In the genomic region with DNA sequence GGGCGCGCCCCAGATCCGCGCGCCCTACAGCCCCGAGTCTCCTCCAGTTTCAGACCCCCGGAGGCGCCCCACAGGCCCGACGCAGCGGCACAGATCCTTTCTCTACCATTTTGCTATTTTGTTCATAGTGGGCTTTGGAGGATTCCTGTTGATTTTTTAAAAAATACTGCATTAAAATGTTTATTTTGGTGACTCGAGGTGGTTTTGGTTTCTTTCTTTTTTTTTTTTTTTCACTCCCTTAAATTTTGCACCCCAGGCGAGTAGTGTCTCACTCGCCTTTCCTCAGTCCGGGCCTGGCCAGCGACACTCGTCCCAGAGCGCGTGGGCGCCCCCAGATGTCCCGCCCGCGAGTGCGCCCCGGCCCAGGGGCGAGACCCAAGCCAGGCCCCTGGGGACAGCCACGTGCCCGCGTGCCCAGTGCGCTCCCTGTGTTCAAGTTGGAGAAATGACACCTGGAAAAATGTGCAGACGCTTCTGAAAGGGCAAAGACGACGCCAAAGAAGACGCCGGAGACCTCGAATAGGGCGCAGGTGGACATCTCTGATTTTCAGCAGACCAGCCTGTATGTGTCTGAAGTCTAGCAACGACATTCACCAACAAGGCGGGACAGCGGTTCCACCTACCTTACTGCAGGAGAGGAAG, we compare ENCODE assay signal across 1 cellular context.
TF ChIP-seq lines count a peak whose summit lies in the region.

No MANE protein-coding gene starts in this region.

TF ChIP-seq in K562, 482 proteins besides CTCF, POLR2A, EP300 and RAD21:
- TF ChIP-seq ZNF778 (CRISPR knock-in tag; IDR thresholded peaks at IDR 0.05): no peak
- TF ChIP-seq L3MBTL2 (IDR thresholded peaks at IDR 0.05): peak; percentile 50; the same call in 1 of the 2 replicates
- TF ChIP-seq, protein P1, sequence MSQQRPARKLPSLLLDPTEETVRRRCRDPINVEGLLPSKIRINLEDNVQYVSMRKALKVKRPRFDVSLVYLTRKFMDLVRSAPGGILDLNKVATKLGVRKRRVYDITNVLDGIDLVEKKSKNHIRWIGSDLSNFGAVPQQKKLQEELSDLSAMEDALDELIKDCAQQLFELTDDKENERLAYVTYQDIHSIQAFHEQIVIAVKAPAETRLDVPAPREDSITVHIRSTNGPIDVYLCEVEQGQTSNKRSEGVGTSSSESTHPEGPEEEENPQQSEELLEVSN (IDR thresholded peaks at IDR 0.05; ENCODE audit: borderline replicate concordance in 1 of 2, extremely low read depth in 1 of 2, insufficient read depth in 1 of 2, insufficient read length in 1 of 2, low read depth in 1 of 2, low read length in 1 of 2, poor library complexity in 1 of 2, severe bottlenecking in 1 of 2): peak in 1 of 2 experiments; percentile 47
- TF ChIP-seq EGR1 (conservative IDR thresholded peaks at IDR 0.05): peak; percentile 41
- TF ChIP-seq, protein P2, sequence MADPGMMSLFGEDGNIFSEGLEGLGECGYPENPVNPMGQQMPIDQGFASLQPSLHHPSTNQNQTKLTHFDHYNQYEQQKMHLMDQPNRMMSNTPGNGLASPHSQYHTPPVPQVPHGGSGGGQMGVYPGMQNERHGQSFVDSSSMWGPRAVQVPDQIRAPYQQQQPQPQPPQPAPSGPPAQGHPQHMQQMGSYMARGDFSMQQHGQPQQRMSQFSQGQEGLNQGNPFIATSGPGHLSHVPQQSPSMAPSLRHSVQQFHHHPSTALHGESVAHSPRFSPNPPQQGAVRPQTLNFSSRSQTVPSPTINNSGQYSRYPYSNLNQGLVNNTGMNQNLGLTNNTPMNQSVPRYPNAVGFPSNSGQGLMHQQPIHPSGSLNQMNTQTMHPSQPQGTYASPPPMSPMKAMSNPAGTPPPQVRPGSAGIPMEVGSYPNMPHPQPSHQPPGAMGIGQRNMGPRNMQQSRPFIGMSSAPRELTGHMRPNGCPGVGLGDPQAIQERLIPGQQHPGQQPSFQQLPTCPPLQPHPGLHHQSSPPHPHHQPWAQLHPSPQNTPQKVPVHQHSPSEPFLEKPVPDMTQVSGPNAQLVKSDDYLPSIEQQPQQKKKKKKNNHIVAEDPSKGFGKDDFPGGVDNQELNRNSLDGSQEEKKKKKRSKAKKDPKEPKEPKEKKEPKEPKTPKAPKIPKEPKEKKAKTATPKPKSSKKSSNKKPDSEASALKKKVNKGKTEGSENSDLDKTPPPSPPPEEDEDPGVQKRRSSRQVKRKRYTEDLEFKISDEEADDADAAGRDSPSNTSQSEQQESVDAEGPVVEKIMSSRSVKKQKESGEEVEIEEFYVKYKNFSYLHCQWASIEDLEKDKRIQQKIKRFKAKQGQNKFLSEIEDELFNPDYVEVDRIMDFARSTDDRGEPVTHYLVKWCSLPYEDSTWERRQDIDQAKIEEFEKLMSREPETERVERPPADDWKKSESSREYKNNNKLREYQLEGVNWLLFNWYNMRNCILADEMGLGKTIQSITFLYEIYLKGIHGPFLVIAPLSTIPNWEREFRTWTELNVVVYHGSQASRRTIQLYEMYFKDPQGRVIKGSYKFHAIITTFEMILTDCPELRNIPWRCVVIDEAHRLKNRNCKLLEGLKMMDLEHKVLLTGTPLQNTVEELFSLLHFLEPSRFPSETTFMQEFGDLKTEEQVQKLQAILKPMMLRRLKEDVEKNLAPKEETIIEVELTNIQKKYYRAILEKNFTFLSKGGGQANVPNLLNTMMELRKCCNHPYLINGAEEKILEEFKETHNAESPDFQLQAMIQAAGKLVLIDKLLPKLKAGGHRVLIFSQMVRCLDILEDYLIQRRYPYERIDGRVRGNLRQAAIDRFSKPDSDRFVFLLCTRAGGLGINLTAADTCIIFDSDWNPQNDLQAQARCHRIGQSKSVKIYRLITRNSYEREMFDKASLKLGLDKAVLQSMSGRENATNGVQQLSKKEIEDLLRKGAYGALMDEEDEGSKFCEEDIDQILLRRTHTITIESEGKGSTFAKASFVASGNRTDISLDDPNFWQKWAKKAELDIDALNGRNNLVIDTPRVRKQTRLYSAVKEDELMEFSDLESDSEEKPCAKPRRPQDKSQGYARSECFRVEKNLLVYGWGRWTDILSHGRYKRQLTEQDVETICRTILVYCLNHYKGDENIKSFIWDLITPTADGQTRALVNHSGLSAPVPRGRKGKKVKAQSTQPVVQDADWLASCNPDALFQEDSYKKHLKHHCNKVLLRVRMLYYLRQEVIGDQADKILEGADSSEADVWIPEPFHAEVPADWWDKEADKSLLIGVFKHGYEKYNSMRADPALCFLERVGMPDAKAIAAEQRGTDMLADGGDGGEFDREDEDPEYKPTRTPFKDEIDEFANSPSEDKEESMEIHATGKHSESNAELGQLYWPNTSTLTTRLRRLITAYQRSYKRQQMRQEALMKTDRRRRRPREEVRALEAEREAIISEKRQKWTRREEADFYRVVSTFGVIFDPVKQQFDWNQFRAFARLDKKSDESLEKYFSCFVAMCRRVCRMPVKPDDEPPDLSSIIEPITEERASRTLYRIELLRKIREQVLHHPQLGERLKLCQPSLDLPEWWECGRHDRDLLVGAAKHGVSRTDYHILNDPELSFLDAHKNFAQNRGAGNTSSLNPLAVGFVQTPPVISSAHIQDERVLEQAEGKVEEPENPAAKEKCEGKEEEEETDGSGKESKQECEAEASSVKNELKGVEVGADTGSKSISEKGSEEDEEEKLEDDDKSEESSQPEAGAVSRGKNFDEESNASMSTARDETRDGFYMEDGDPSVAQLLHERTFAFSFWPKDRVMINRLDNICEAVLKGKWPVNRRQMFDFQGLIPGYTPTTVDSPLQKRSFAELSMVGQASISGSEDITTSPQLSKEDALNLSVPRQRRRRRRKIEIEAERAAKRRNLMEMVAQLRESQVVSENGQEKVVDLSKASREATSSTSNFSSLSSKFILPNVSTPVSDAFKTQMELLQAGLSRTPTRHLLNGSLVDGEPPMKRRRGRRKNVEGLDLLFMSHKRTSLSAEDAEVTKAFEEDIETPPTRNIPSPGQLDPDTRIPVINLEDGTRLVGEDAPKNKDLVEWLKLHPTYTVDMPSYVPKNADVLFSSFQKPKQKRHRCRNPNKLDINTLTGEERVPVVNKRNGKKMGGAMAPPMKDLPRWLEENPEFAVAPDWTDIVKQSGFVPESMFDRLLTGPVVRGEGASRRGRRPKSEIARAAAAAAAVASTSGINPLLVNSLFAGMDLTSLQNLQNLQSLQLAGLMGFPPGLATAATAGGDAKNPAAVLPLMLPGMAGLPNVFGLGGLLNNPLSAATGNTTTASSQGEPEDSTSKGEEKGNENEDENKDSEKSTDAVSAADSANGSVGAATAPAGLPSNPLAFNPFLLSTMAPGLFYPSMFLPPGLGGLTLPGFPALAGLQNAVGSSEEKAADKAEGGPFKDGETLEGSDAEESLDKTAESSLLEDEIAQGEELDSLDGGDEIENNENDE (IDR thresholded peaks at IDR 0.05; ENCODE audit: low read depth, low read length): no peak
- TF ChIP-seq MAZ (CRISPR knock-in tag; conservative IDR thresholded peaks at IDR 0.05 in 1 of 2, IDR thresholded peaks at IDR 0.05 in 1 of 2): peak in 1 of 2 experiments; percentile 3; a peak in 1 of 4 replicates
- TF ChIP-seq, protein P3, sequence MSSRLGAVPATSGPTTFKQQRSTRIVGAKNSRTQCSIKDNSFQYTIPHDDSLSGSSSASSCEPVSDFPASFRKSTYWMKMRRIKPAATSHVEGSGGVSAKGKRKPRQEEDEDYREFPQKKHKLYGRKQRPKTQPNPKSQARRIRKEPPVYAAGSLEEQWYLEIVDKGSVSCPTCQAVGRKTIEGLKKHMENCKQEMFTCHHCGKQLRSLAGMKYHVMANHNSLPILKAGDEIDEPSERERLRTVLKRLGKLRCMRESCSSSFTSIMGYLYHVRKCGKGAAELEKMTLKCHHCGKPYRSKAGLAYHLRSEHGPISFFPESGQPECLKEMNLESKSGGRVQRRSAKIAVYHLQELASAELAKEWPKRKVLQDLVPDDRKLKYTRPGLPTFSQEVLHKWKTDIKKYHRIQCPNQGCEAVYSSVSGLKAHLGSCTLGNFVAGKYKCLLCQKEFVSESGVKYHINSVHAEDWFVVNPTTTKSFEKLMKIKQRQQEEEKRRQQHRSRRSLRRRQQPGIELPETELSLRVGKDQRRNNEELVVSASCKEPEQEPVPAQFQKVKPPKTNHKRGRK (tag; IDR thresholded peaks at IDR 0.05): peak; percentile 40; the same call in 1 of the 2 replicates
- TF ChIP-seq, protein P4, sequence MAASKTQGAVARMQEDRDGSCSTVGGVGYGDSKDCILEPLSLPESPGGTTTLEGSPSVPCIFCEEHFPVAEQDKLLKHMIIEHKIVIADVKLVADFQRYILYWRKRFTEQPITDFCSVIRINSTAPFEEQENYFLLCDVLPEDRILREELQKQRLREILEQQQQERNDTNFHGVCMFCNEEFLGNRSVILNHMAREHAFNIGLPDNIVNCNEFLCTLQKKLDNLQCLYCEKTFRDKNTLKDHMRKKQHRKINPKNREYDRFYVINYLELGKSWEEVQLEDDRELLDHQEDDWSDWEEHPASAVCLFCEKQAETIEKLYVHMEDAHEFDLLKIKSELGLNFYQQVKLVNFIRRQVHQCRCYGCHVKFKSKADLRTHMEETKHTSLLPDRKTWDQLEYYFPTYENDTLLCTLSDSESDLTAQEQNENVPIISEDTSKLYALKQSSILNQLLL (CRISPR knock-in tag; IDR thresholded peaks at IDR 0.05; ENCODE audit: borderline replicate concordance): no peak
- TF ChIP-seq HMGN3 (IDR thresholded peaks at IDR 0.05; ENCODE audit: borderline replicate concordance, extremely low read depth, insufficient read length, low read depth, low read length): peak; percentile 11
- TF ChIP-seq, protein P5, sequence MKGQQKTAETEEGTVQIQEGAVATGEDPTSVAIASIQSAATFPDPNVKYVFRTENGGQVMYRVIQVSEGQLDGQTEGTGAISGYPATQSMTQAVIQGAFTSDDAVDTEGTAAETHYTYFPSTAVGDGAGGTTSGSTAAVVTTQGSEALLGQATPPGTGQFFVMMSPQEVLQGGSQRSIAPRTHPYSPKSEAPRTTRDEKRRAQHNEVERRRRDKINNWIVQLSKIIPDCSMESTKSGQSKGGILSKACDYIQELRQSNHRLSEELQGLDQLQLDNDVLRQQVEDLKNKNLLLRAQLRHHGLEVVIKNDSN (CRISPR knock-in tag; IDR thresholded peaks at IDR 0.05): 0 out of 2 replicates have a peak, but pooled peaks have one; percentile 10
- TF ChIP-seq NRF1 (conservative IDR thresholded peaks at IDR 0.05 in 1 of 2, IDR thresholded peaks at IDR 0.05 in 1 of 2): peak; percentile 44 to 51; a peak in 3 of 4 replicates
TF ChIP-seq in K562: peak in this region for 8.
